ENCODE assay signal across 8 cellular contexts in the genomic region with DNA sequence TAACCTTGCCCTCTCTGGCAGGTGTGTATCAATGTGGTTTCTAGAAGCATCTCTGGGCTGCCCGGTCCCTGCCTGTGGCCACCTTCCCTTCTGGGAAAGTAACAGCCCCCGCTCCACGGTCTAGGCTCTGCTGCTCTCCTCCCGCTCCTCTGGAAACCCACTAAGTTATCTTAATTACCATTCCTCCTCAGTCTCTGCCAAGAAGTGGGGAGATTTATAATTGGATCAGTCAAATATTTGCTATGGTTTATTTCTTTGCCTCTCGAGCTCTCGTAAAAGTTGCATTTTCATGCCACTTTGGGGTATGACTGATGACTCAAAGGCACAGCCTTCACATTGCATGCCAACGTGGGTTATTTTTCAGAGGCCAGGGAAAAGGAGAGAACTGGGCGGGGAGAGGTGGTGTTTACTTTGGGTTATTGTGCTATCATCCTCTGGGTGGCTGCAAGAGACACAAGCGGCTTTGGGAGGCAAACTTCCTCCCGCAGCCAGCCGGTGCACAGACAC.
DNase-seq lines count a peak whose midpoint lies in the region; TF ChIP-seq lines count a peak whose summit lies in the region.
"Had no signal": no experiment of that assay in that cellular context is flagged by ENCODE, and none has a peak within 500 bp of the region (broad histone marks: within the 10 kb centered on the region; RNA-seq: fewer than 3 reads in every experiment).

No MANE protein-coding gene starts in this region.

- H3K9me3 ChIP-seq in GM23248 (ENCODE audit: low read depth) (no peaks in the 10 kb centered on the region), OCI-LY7 (ENCODE audit: low read length) (no peaks in the 10 kb centered on the region), ascending aorta (no peaks in the 10 kb centered on the region)
- H3K9me3 ChIP-seq: Peyer's patch had no signal

- H3K4me2 ChIP-seq in GM23248 (ENCODE audit: unreplicated experiment) (peak overlapping the region; percentile 52), OCI-LY7 (ENCODE audit: low read length) (no peak overlapping the region)

- CTCF ChIA-PET in OCI-LY7 (lab: Charles Lee; ENCODE audit: unreplicated experiment) = no interaction called here

- H3K4me3 ChIP-seq in GM23248 = peak overlapping the region; percentile 4; the same call in 1 of the 2 replicates
- H3K4me3 ChIP-seq in OCI-LY7 (ENCODE audit: low read depth, low read length, poor library complexity, severe bottlenecking) = no peak overlapping the region
- peak overlapping the region in 1 of 2 donors; percentile 3 for H3K4me3 ChIP-seq in ascending aorta
- H3K4me3 ChIP-seq: Peyer's patch had no signal

- POLR2A ChIA-PET in OCI-LY7 (lab: Charles Lee) = no interaction called here

- H3K36me3 ChIP-seq in GM23248 (ENCODE audit: low read depth) (peaks cover 10% of the 10 kb centered on the region), OCI-LY7 (ENCODE audit: insufficient read depth, low read length) (no peaks in the 10 kb centered on the region), ascending aorta (no peaks in the 10 kb centered on the region)
- H3K36me3 ChIP-seq: Peyer's patch had no signal

- H3K9ac ChIP-seq in GM23248 = peak overlapping the region; percentile 53

- H4K20me1 ChIP-seq in GM23248 (ENCODE audit: insufficient read depth) = no peaks in the 10 kb centered on the region
- H4K20me1 ChIP-seq in OCI-LY7 (ENCODE audit: insufficient read depth, low read length) = no peaks in the 10 kb centered on the region

- H3F3A ChIP-seq in GM23248 (ENCODE audit: insufficient read depth) = peaks cover 15% of the 10 kb centered on the region

- DNase-seq in GM23248 (peak; percentile 88), NCI-H1417 treated with DMSO at 0.1 percent for 48 hours (lab: John Stamatoyannopoulos, UW) (peak; percentile 3), dedifferentiated amniotic fluid mesenchymal stem cell (ENCODE audit: extremely low spot score) (peak; percentile 72), renal cortical epithelial cell (ENCODE audit: low read depth) (peak; percentile 85), middle frontal gyrus (ENCODE audit: extremely low spot score, low spot score) (no peak), OCI-LY7 (ENCODE audit: low spot score) (no peak), ascending aorta (ENCODE audit: low spot score in 2 of 2) (no peak)
- DNase-seq: Peyer's patch had no signal

- in situ Hi-C loops in GM23248 (cut with MboI) = no loop called here

- WGBS in GM23248 (ENCODE audit: low coverage in 1 of 2, low lambda C conversion rate in 2 of 2, missing lambda C conversion rate in 2 of 2), 2 experiments = 20% methylated on average over 11 of the region's 11 CpGs

- TF ChIP-seq CTCF in OCI-LY7 (conservative IDR thresholded peaks at IDR 0.05; ENCODE audit: low read length) = no peak
- TF ChIP-seq CTCF in ascending aorta (IDR thresholded peaks at IDR 0.05) = no peak

- peaks cover 24% of the 10 kb centered on the region for H3K4me1 ChIP-seq in GM23248 (ENCODE audit: insufficient read depth)
- H3K4me1 ChIP-seq in OCI-LY7 (ENCODE audit: insufficient read depth, low read length, poor library complexity, severe bottlenecking) = no peaks in the 10 kb centered on the region
- H3K4me1 ChIP-seq in ascending aorta = no peaks in the 10 kb centered on the region

- peak overlapping the region; percentile 73 for H3K27ac ChIP-seq in GM23248
- H3K27ac ChIP-seq in OCI-LY7 (ENCODE audit: low read depth, low read length, poor library complexity, severe bottlenecking) = no peak overlapping the region
- H3K27ac ChIP-seq in ascending aorta = no peak overlapping the region
- H3K27ac ChIP-seq: Peyer's patch had no signal

- intact Hi-C loops in OCI-LY7 (cut with micrococcal nuclease; ENCODE audit: unreplicated experiment) (no loop called here), ascending aorta (cut with DNase I) (no loop called here)

- H2AFZ ChIP-seq in GM23248 (no peak overlapping the region), OCI-LY7 (ENCODE audit: low read length) (no peak overlapping the region)

- H3K79me2 ChIP-seq in GM23248 (ENCODE audit: insufficient read depth) = peaks cover 29% of the 10 kb centered on the region
- no peaks in the 10 kb centered on the region for H3K79me2 ChIP-seq in OCI-LY7 (ENCODE audit: insufficient read depth, low read depth, low read length)

- no TSS peak for BruUV-seq in OCI-LY7 (replicated peaks; lab: Mats Ljungman, UMichigan)

- H3K27me3 ChIP-seq in GM23248 (replicated peaks; ENCODE audit: insufficient read depth) (no peaks in the 10 kb centered on the region), ascending aorta (no peaks in the 10 kb centered on the region)
- H3K27me3 ChIP-seq: Peyer's patch had no signal

- H3K9me2 ChIP-seq in GM23248 (ENCODE audit: insufficient read depth) = no peaks in the 10 kb centered on the region
- H3K9me2 ChIP-seq in OCI-LY7 (ENCODE audit: insufficient read depth, low read length) = no peaks in the 10 kb centered on the region

Comparison
In these comparisons a context has a peak if more than half of its experiments do, and no peak if none do; other contexts are left out.
1. DNase-seq: peak in GM23248 (single experiment), NCI-H1417 treated with DMSO at 0.1 percent for 48 hours (single experiment), dedifferentiated amniotic fluid mesenchymal stem cell (single experiment) and renal cortical epithelial cell (single experiment); none in middle frontal gyrus (single experiment), OCI-LY7 (single experiment) and ascending aorta (0 of 2).